11 cellular contexts compared by ENCODE assay signal in the genomic region with DNA sequence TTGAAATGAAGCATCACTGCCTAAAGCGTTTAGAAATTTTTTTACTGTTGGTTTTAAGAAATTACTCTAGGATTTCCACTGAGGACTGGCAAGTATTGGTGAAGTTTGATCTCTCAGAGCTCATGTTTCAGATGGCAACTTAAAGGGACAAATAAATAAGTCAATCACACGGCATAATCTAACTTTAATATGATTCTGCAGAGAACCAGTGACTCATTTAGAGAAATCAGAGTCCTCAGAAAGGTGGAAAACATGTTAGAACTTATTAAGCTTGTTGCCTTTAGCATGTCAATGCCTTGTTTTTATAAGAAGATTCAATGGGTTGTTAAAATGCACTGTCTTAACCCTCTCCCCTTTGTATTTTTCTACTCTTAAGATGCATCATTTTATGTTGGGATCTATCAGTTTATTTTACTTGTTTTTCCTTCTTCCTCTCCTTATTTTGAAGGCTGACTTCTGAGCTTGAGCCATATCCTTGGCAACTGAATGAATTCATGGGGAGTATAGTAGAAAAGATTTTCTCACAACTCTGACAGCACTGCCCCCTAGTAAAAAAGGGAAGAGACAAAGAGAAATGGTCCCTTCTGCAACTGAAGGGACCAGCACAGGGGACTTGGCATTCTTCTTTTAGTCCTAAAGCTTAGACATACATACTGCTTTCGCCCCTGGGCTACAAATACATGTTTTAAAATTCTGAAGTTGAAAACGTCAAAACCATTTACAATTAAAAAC.
DNase-seq lines count a peak whose midpoint lies in the region; FAIRE-seq and TF ChIP-seq lines count a peak whose summit lies in the region.
"Had no signal": no experiment of that assay in that cellular context is flagged by ENCODE, and none has a peak within 500 bp of the region (broad histone marks: within the 10 kb centered on the region; RNA-seq: fewer than 3 reads in every experiment).

No MANE protein-coding gene starts in this region.

- peak overlapping the region; percentile 79 for H3K27ac ChIP-seq in endothelial cell of umbilical vein (ENCODE audit: insufficient read depth, low read depth, low read length)
- no peak overlapping the region for H3K27ac ChIP-seq in effector memory CD4-positive, alpha-beta T cell (ENCODE audit: insufficient read depth, low read length, poor library complexity, severe bottlenecking)
- H3K27ac ChIP-seq: WERI-Rb-1 had no signal

- H3K9me3 ChIP-seq in endothelial cell of umbilical vein (replicated peaks; ENCODE audit: control insufficient read depth, insufficient read depth, low read length) = no peaks in the 10 kb centered on the region
- H3K9me3 ChIP-seq in effector memory CD4-positive, alpha-beta T cell (ENCODE audit: control insufficient read depth, low read length) = no peaks in the 10 kb centered on the region
- H3K9me3 ChIP-seq: mucosa of descending colon had no signal

- peak; percentile 5 for DNase-seq in HT-29 (ENCODE audit: low spot score)
- DNase-seq in RPMI7951 (ENCODE audit: low read depth) = peak; percentile 48
- peak; percentile 36 for DNase-seq in endothelial cell of umbilical vein (ENCODE audit: low read depth, low spot score)
- no peak for DNase-seq in retinal pigment epithelial cell (ENCODE audit: low read depth)
- DNase-seq in progenitor cell of endocrine pancreas (ENCODE audit: low spot score, unreplicated experiment) = no peak
- no peak for DNase-seq in NCI-H2029 (lab: John Stamatoyannopoulos, UW)
- DNase-seq in effector memory CD4-positive, alpha-beta T cell = no peak
- DNase-seq: mucosa of descending colon, NCI-H1436, WERI-Rb-1 had no signal

- TF ChIP-seq CTCF in endothelial cell of umbilical vein (IDR thresholded peaks at IDR 0.05; ENCODE audit: extremely low read depth in 1 of 2, insufficient read depth in 1 of 2, low read depth in 1 of 2, low read length in 2 of 2) (no peak), retinal pigment epithelial cell (conservative IDR thresholded peaks at IDR 0.05; ENCODE audit: low read depth, low read length) (peak; percentile 16), progenitor cell of endocrine pancreas (IDR thresholded peaks at IDR 0.05; ENCODE audit: unreplicated experiment) (no peak)

- peak overlapping the region in 1 of 3 experiments; percentile 41 for H3K4me3 ChIP-seq in endothelial cell of umbilical vein (replicated peaks in 1 of 3; ENCODE audit: insufficient read depth in 1 of 3, low read depth in 1 of 3, low read length in 3 of 3)
- no peak overlapping the region for H3K4me3 ChIP-seq in retinal pigment epithelial cell (ENCODE audit: low read length)
- no peak overlapping the region for H3K4me3 ChIP-seq in effector memory CD4-positive, alpha-beta T cell (ENCODE audit: insufficient read depth, low read depth, low read length, poor library complexity, severe bottlenecking)
- H3K4me3 ChIP-seq: GM12878, mucosa of descending colon had no signal

- no peak overlapping the region for H3K27ac Mint-ChIP-seq in progenitor cell of endocrine pancreas

- dilution Hi-C loops in endothelial cell of umbilical vein (cut with MboI; ENCODE audit: extremely low pct_ligation_motif_present, low sequenced_read_pairs) = no loop called here

- H3K27me3 Mint-ChIP-seq in progenitor cell of endocrine pancreas = no peaks in the 10 kb centered on the region

- H3K36me3 Mint-ChIP-seq in progenitor cell of endocrine pancreas (ENCODE audit: insufficient read depth) = no peaks in the 10 kb centered on the region

- H3K9me3 Mint-ChIP-seq in progenitor cell of endocrine pancreas (ENCODE audit: low read depth) = no peaks in the 10 kb centered on the region

- no peaks in the 10 kb centered on the region for H3K79me2 ChIP-seq in endothelial cell of umbilical vein (ENCODE audit: control insufficient read depth, insufficient read depth, low read length)

- H3K4me1 Mint-ChIP-seq in progenitor cell of endocrine pancreas (ENCODE audit: low read depth) = peaks cover 4% of the 10 kb centered on the region

- H3K36me3 ChIP-seq in endothelial cell of umbilical vein (ENCODE audit: control insufficient read depth in 2 of 2, extremely low read depth in 1 of 2, insufficient read depth in 2 of 2, low read length in 2 of 2) = no peaks in the 10 kb centered on the region
- H3K36me3 ChIP-seq in effector memory CD4-positive, alpha-beta T cell (ENCODE audit: control insufficient read depth, insufficient read depth, low read length) = no peaks in the 10 kb centered on the region
- H3K36me3 ChIP-seq: WERI-Rb-1 had no signal

- intact Hi-C loops in endothelial cell of umbilical vein (cut with micrococcal nuclease) = loop anchor here (1.0 to 5.0 kb wide), 4 partner anchors 38 to 840 kb away; a partner anchor contains a TSS

- peak overlapping the region; percentile 63 for H3K9ac ChIP-seq in endothelial cell of umbilical vein (replicated peaks; ENCODE audit: extremely low read depth, insufficient read depth, low read length)

- TF ChIP-seq POLR2A in endothelial cell of umbilical vein (IDR thresholded peaks at IDR 0.05; ENCODE audit: low read depth, low read length) = no peak

- FAIRE-seq in endothelial cell of umbilical vein (lab: Jason Lieb, UNC) = no peak
- FAIRE-seq: GM12878 had no signal

- no peak overlapping the region for H3K4me3 Mint-ChIP-seq in progenitor cell of endocrine pancreas (ENCODE audit: low read depth)

- BruUV-seq in endothelial cell of umbilical vein (replicated peaks; lab: Mats Ljungman, UMichigan) = no TSS peak

- CTCF ChIA-PET in endothelial cell of umbilical vein (lab: Charles Lee) = interaction anchor here (1.2 to 1.9 kb wide), 7 partner anchors 9 to 844 kb away, joined by 3 to 11 read pairs (median 3); no protein-coding TSS in a partner anchor

- H3K4me1 ChIP-seq in endothelial cell of umbilical vein (ENCODE audit: control insufficient read depth, extremely low read depth, insufficient read depth, low read length) = peaks cover 20% of the 10 kb centered on the region
- H3K4me1 ChIP-seq in effector memory CD4-positive, alpha-beta T cell (ENCODE audit: control insufficient read depth, insufficient read depth, low read length, poor library complexity, severe bottlenecking) = peaks cover 2% of the 10 kb centered on the region

- POLR2A ChIA-PET in endothelial cell of umbilical vein (lab: Charles Lee) = no interaction called here

- no peak overlapping the region for H2AFZ ChIP-seq in endothelial cell of umbilical vein (ENCODE audit: low read depth, low read length)

- H3K9me1 ChIP-seq in endothelial cell of umbilical vein (replicated peaks; ENCODE audit: control insufficient read depth, extremely low read depth, insufficient read depth, low read length) = peaks cover 4% of the 10 kb centered on the region

- no peaks in the 10 kb centered on the region for H4K20me1 ChIP-seq in endothelial cell of umbilical vein (replicated peaks; ENCODE audit: control insufficient read depth, extremely low read depth, insufficient read depth, low read length)

- H3K27me3 ChIP-seq in endothelial cell of umbilical vein (ENCODE audit: control insufficient read depth in 2 of 2, insufficient read depth in 2 of 2, low read length in 2 of 2) = no peaks in the 10 kb centered on the region
- H3K27me3 ChIP-seq in effector memory CD4-positive, alpha-beta T cell (replicated peaks; ENCODE audit: control insufficient read depth, insufficient read depth, low read length, poor library complexity, severe bottlenecking) = no peaks in the 10 kb centered on the region

- peak overlapping the region; percentile 94 for H3K4me2 ChIP-seq in endothelial cell of umbilical vein (ENCODE audit: insufficient read depth, low read length)

TF ChIP-seq in endothelial cell of umbilical vein, 7 proteins besides CTCF, POLR2A, EP300 and RAD21:
- TF ChIP-seq EZH2 (IDR thresholded peaks at IDR 0.05; ENCODE audit: borderline replicate concordance, low read depth, low read length, severe bottlenecking) (no peak), POLR2AphosphoS5 (IDR thresholded peaks at IDR 0.05; ENCODE audit: insufficient read depth, low read depth, low read length) (no peak), MYC (IDR thresholded peaks at IDR 0.05; ENCODE audit: low read depth, low read length) (no peak), GATA2 (IDR thresholded peaks at IDR 0.05; ENCODE audit: insufficient read depth, insufficient read length, low read depth, low read length) (no peak), FOS (IDR thresholded peaks at IDR 0.05; ENCODE audit: borderline replicate concordance, insufficient read depth, low read length) (peak; percentile 42), JUN (IDR thresholded peaks at IDR 0.05; ENCODE audit: borderline replicate concordance, insufficient read depth, insufficient read length, low read depth) (no peak)
- TF ChIP-seq, protein P1, sequence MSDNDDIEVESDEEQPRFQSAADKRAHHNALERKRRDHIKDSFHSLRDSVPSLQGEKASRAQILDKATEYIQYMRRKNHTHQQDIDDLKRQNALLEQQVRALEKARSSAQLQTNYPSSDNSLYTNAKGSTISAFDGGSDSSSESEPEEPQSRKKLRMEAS (IDR thresholded peaks at IDR 0.05; ENCODE audit: insufficient read depth, insufficient read length) = no peak

Comparison
In these comparisons a context has a peak if more than half of its experiments do, and no peak if none do; other contexts are left out.
1. DNase-seq: peak in HT-29 (single experiment), RPMI7951 (single experiment) and endothelial cell of umbilical vein (single experiment); none in retinal pigment epithelial cell (single experiment), progenitor cell of endocrine pancreas (single experiment), NCI-H2029 (single experiment) and effector memory CD4-positive, alpha-beta T cell (0 of 3).